ENCODE assay signal across 18 cellular contexts in the genomic region with DNA sequence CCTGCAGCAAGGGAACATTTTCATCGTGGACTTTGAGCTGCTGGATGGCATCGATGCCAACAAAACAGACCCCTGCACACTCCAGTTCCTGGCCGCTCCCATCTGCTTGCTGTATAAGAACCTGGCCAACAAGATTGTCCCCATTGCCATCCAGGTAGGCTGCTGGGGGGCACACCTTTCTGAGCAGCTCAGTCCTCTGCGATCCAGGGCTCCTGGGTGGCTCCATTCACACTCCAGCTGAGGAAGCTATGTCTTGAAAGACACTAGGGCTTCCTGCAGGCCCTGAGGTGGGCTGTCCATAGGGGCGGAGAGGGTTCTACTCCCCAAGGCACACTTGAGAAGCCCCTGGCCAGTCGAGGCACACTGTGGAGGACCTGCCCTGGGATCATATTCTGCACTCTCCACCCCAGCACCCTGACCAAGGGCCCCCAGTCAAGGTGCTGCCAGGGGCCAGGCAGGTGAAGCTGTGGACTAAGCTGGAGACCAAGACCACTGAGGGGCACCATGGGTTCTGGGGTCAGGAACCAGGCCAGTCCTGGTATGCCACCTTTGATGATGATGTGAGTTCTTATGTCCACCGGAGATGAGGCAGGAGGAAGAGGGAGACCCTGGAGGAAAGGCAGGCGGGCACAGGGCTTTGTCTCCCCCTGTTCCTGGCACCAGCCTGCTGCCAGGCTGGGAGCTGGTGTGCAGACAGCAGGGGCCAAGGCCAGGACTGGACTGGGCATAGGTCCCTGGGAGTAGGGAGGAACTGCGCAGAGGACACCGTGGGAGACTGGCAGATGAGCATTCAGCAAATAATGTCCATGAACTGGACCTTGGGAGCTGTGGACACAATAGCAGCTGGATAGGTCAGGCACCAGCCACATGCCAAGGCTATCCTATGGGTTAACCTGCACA. TPM values are rescaled to one million over a fixed set of nuclear protein-coding genes. Genes with fewer than 3 reads are reported as not detected.
DNase-seq lines count a peak whose midpoint lies in the region; ATAC-seq, FAIRE-seq and TF ChIP-seq lines count a peak whose summit lies in the region.
"Had no signal": no experiment of that assay in that cellular context is flagged by ENCODE, and none has a peak within 500 bp of the region (broad histone marks: within the 10 kb centered on the region; RNA-seq: fewer than 3 reads in every experiment).

No MANE protein-coding gene starts in this region.

- H3K9me3 Mint-ChIP-seq in stimulated activated naive CD8-positive, alpha-beta T cell treated with anti-CD3 and anti-CD28 coated beads, Interleukin-15, amount 100 ng/mL, for 72 hours: no peaks in the 10 kb centered on the region
- H3K9me3 Mint-ChIP-seq in memory B cell: no peaks in the 10 kb centered on the region

- no peak for DNase-seq in stimulated activated naive CD8-positive, alpha-beta T cell treated with anti-CD3 and anti-CD28 coated beads, Interleukin-15, amount 100 ng/mL, for 72 hours
- no peak for DNase-seq in stimulated activated naive CD8-positive, alpha-beta T cell treated with anti-CD3 and anti-CD28 coated beads, Interleukin-15, Interleukin-2, amounts not matched to agents 100 U/mL and 50 U/mL, for 24 hours
- peak; percentile 32 for DNase-seq in H7
- no peak for DNase-seq in memory B cell (ENCODE audit: low spot score in 2 of 2)
- DNase-seq in upper lobe of right lung: peak; percentile 48
- DNase-seq in urothelium cell line (ENCODE audit: low spot score): no peak
- DNase-seq in NCI-H2196 treated with DMSO at 0.1 percent for 48 hours (lab: John Stamatoyannopoulos, UW; ENCODE audit: unreplicated experiment): no peak
- DNase-seq in effector memory CD4-positive, alpha-beta T cell: no peak
- DNase-seq: Caco-2, DMS53, GM23248, NCI-H1048, NCI-H226, NCI-H69 had no signal

- H3K27me3 Mint-ChIP-seq in stimulated activated naive CD8-positive, alpha-beta T cell treated with anti-CD3 and anti-CD28 coated beads, Interleukin-15, amount 100 ng/mL, for 72 hours: no peaks in the 10 kb centered on the region
- no peaks in the 10 kb centered on the region for H3K27me3 Mint-ChIP-seq in memory B cell

- no peak overlapping the region for H3K27ac ChIP-seq in upper lobe of right lung
- no peak overlapping the region for H3K27ac ChIP-seq in effector memory CD4-positive, alpha-beta T cell (ENCODE audit: insufficient read depth, low read length, poor library complexity, severe bottlenecking)
- H3K27ac ChIP-seq: GM23248 had no signal

- peaks cover 37% of the 10 kb centered on the region for H3K36me3 Mint-ChIP-seq in memory B cell

- no peaks in the 10 kb centered on the region for H3K9me3 ChIP-seq in upper lobe of right lung
- no peaks in the 10 kb centered on the region for H3K9me3 ChIP-seq in effector memory CD4-positive, alpha-beta T cell (ENCODE audit: control insufficient read depth, low read length)
- H3K9me3 ChIP-seq: Caco-2 had no signal

- H3K36me3 ChIP-seq in H7 (replicated peaks; ENCODE audit: control insufficient read depth, insufficient read depth, low read length) (no peaks in the 10 kb centered on the region), upper lobe of right lung (no peaks in the 10 kb centered on the region)
- H3K36me3 ChIP-seq in effector memory CD4-positive, alpha-beta T cell (ENCODE audit: control insufficient read depth, insufficient read depth, low read length): no peaks in the 10 kb centered on the region

- H3K4me3 Mint-ChIP-seq in stimulated activated naive CD8-positive, alpha-beta T cell treated with anti-CD3 and anti-CD28 coated beads, Interleukin-15, amount 100 ng/mL, for 72 hours: no peak overlapping the region
- no peak overlapping the region for H3K4me3 Mint-ChIP-seq in memory B cell

- H3K4me3 ChIP-seq in H7 (ENCODE audit: insufficient read depth, low read depth, low read length) (no peak overlapping the region), upper lobe of right lung (no peak overlapping the region)
- H3K4me3 ChIP-seq in effector memory CD4-positive, alpha-beta T cell (ENCODE audit: insufficient read depth, low read depth, low read length, poor library complexity, severe bottlenecking): no peak overlapping the region
- H3K4me3 ChIP-seq: GM23248, K562 had no signal

- H3K4me1 ChIP-seq in upper lobe of right lung: peaks cover 12% of the 10 kb centered on the region
- peaks cover 15% of the 10 kb centered on the region for H3K4me1 ChIP-seq in effector memory CD4-positive, alpha-beta T cell (ENCODE audit: control insufficient read depth, insufficient read depth, low read length, poor library complexity, severe bottlenecking)
- H3K4me1 ChIP-seq: Caco-2 had no signal

- no peak overlapping the region for H3K27ac Mint-ChIP-seq in stimulated activated naive CD8-positive, alpha-beta T cell treated with anti-CD3 and anti-CD28 coated beads, Interleukin-15, amount 100 ng/mL, for 72 hours
- peak overlapping the region; percentile 48 for H3K27ac Mint-ChIP-seq in memory B cell

- no peak for TF ChIP-seq CTCF in upper lobe of right lung (IDR thresholded peaks at IDR 0.05)

- intact Hi-C loops in upper lobe of right lung (cut with DNase I): no loop called here

- peaks cover 43% of the 10 kb centered on the region for H3K4me1 Mint-ChIP-seq in stimulated activated naive CD8-positive, alpha-beta T cell treated with anti-CD3 and anti-CD28 coated beads, Interleukin-15, amount 100 ng/mL, for 72 hours
- H3K4me1 Mint-ChIP-seq in memory B cell: peaks cover 10% of the 10 kb centered on the region

- peak; percentile 18 for ATAC-seq in stimulated activated naive CD8-positive, alpha-beta T cell treated with anti-CD3 and anti-CD28 coated beads, Interleukin-15, amount 100 ng/mL, for 72 hours
- no peak for ATAC-seq in stimulated activated naive CD8-positive, alpha-beta T cell treated with anti-CD3 and anti-CD28 coated beads, Interleukin-15, Interleukin-2, amounts not matched to agents 100 U/mL and 50 U/mL, for 24 hours
- ATAC-seq in memory B cell (ENCODE audit: low read depth) (no peak), upper lobe of right lung (no peak)
- ATAC-seq: K562 had no signal

- no peak for FAIRE-seq in urothelium cell line (lab: Jason Lieb, UNC)
- FAIRE-seq: GM18507, HTR-8/SVneo had no signal

- H3K27me3 ChIP-seq in H7 (ENCODE audit: control insufficient read depth, insufficient read depth, low read length) (no peaks in the 10 kb centered on the region), upper lobe of right lung (peaks cover 23% of the 10 kb centered on the region)
- no peaks in the 10 kb centered on the region for H3K27me3 ChIP-seq in effector memory CD4-positive, alpha-beta T cell (replicated peaks; ENCODE audit: control insufficient read depth, insufficient read depth, low read length, poor library complexity, severe bottlenecking)

RNA-seq across cellular contexts. Expression of a gene that starts 54.8 kb away (rescaled TPM):
- total RNA-seq in H7 (2014; rRNA removed; shearing (Covaris generic)): 0.10 and 1.1 TPM in 2 replicates
- 128 TPM for total RNA-seq in upper lobe of right lung
- total RNA-seq: Caco-2, GM23248, SK-MEL-5 had no signal

Comparison
In these comparisons a context has a peak if more than half of its experiments do, and no peak if none do; other contexts are left out.
1. DNase-seq: peak in H7 (single experiment) and upper lobe of right lung (single experiment); none in stimulated activated naive CD8-positive, alpha-beta T cell treated with anti-CD3 and anti-CD28 coated beads, Interleukin-15, amount 100 ng/mL, for 72 hours (0 of 2), stimulated activated naive CD8-positive, alpha-beta T cell treated with anti-CD3 and anti-CD28 coated beads, Interleukin-15, Interleukin-2, amounts not matched to agents 100 U/mL and 50 U/mL, for 24 hours (single experiment), memory B cell (0 of 2), urothelium cell line (single experiment), NCI-H2196 treated with DMSO at 0.1 percent for 48 hours (single experiment) and effector memory CD4-positive, alpha-beta T cell (0 of 3).
2. RNA of a gene that starts 54.8 kb away (total RNA-seq): 128 TPM in upper lobe of right lung (single experiment); 0.10 to 1.1 TPM in H7; every median in the first group is over 10 times any median in the second.